In genomic region chr19:10654610-10655456, GRCh38 we compare ENCODE assay signal across 8 cellular contexts. TPM values are rescaled to one million over a fixed set of nuclear protein-coding genes. Genes with fewer than 3 reads are reported as not detected.
A peak's percentile ranks its signal among the peaks of the same experiment; 100 is the strongest.
DNase-seq lines count a peak whose midpoint lies in the region; ATAC-seq, FAIRE-seq and TF ChIP-seq lines count a peak whose summit lies in the region.

No MANE protein-coding gene starts in this region.

- TF ChIP-seq POLR2A in GM12891 (IDR thresholded peaks at IDR 0.05; ENCODE audit: low read depth, low read length): no peak

- DNase-seq in GM12891 (ENCODE audit: insufficient read length, low spot score): peak; percentile 75
- DNase-seq in NCI-H2227 treated with DMSO at 0.1 percent for 48 hours (lab: John Stamatoyannopoulos, UW): peak; percentile 35
- peak; percentile 27 to 28 for DNase-seq in activated CD8-positive, alpha-beta memory T cell treated with anti-CD3 and anti-CD28 coated beads for 4 hours (ENCODE audit: low read depth in 2 of 2)
- DNase-seq in epithelial cell of esophagus (ENCODE audit: low read depth): peak; percentile 29
- peak; percentile 66 for DNase-seq in stimulated activated naive CD4-positive, alpha-beta T cell treated with Interleukin-2 at 50 U/mL for 16 hours (lab: John Stamatoyannopoulos, UW)

- H3K36me3 ChIP-seq in mucosa of rectum (ENCODE audit: control insufficient read depth in 2 of 2, insufficient read depth in 2 of 2, low read length in 2 of 2): peaks cover 0 to 3% of the 10 kb centered on the region in 2 donors

- H3K4me3 ChIP-seq in epithelial cell of esophagus (ENCODE audit: low read length): peak overlapping the region; percentile 90
- peak overlapping the region; percentile 77 to 78 for H3K4me3 ChIP-seq in mucosa of rectum (ENCODE audit: low read length in 2 of 2)

- no peaks in the 10 kb centered on the region for H3K27me3 ChIP-seq in mucosa of rectum (ENCODE audit: control insufficient read depth in 2 of 2, insufficient read depth in 2 of 2, low read length in 2 of 2)

- FAIRE-seq in GM12891 (lab: Jason Lieb, UNC): peak; percentile 13

- H3K4me1 ChIP-seq in mucosa of rectum (ENCODE audit: control insufficient read depth in 2 of 2, insufficient read depth in 2 of 2, low read length in 2 of 2): peaks cover 18 to 26% of the 10 kb centered on the region in 2 donors

- peak overlapping the region; percentile 60 to 79 for H3K9ac ChIP-seq in mucosa of rectum (ENCODE audit: low read depth in 1 of 2, low read length in 2 of 2)

- peak overlapping the region; percentile 96 to 100 for H3K27ac ChIP-seq in mucosa of rectum (ENCODE audit: low read depth in 2 of 2, low read length in 2 of 2)

- TF ChIP-seq CTCF in epithelial cell of esophagus (IDR thresholded peaks at IDR 0.05; ENCODE audit: insufficient read depth, low read depth, low read length, missing control alignments): no peak

- ATAC-seq in HG02852 (IDR thresholded peaks at IDR 0.05; ENCODE audit: unreplicated experiment) (peak; percentile 24), HG03108 (IDR thresholded peaks at IDR 0.05; ENCODE audit: unreplicated experiment) (no peak)

- no peaks in the 10 kb centered on the region for H3K9me3 ChIP-seq in mucosa of rectum (ENCODE audit: control insufficient read depth in 2 of 2, low read length in 2 of 2)

TF ChIP-seq in GM12891, 5 proteins besides CTCF, POLR2A, EP300 and RAD21:
- TF ChIP-seq SPI1 (IDR thresholded peaks at IDR 0.05; ENCODE audit: low read depth, low read length): no peak
- no peak for TF ChIP-seq POU2F2 (IDR thresholded peaks at IDR 0.05; ENCODE audit: low read depth, low read length)
- TF ChIP-seq TAF1 (IDR thresholded peaks at IDR 0.05; ENCODE audit: low read depth, low read length): 0 out of 2 replicates have a peak, but pooled peaks have one; percentile 13
- no peak for TF ChIP-seq PAX5 (IDR thresholded peaks at IDR 0.05; ENCODE audit: insufficient read depth, low read length, severe bottlenecking)
- TF ChIP-seq POLR2AphosphoS5 (IDR thresholded peaks at IDR 0.05; ENCODE audit: low read depth, low read length): no peak; the same call in 1 of the 2 replicates

RNA-seq across cellular contexts. Expression of gene ILF3, which starts 0.7 kb away (rescaled TPM):
- polyA plus RNA-seq in GM12891 (2012; ENCODE audit: low read depth, missing spikeins): 154 TPM

RNA-seq across cellular contexts. Expression of gene SLC44A2, which starts 29.5 kb away (rescaled TPM):
- polyA plus RNA-seq in GM12891 (2012; ENCODE audit: low read depth, missing spikeins): 28.5 TPM

RNA-seq across cellular contexts. Expression of gene QTRT1, which starts 46.4 kb away (rescaled TPM):
- polyA plus RNA-seq in GM12891 (2012; ENCODE audit: low read depth, missing spikeins): 50.4 TPM
